ENCODE assay signal across 36 cellular contexts in the genomic region with DNA sequence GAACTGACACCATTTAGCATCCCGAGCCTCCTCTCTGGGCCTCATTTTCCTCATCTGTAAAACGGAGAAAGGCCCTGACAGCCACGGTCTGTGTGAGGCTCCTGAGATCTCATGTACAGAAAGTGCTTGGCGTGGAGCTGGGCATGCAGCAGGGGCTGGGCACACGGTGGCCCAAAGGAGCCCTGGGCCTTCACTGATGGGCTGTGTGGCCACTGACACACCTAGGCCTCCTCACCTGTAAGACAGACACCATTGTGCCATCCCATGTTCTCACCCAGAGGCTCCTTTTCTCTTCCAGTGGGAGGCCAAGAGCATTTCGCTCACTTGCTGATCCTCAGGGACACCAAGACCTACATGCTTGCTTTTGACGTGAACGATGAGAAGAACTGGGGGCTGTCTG. TPM values are rescaled to one million over a fixed set of nuclear protein-coding genes. Genes with fewer than 3 reads are reported as not detected.
DNase-seq lines count a peak whose midpoint lies in the region; ATAC-seq, FAIRE-seq and TF ChIP-seq lines count a peak whose summit lies in the region.
"Had no signal": no experiment of that assay in that cellular context is flagged by ENCODE, and none has a peak within 500 bp of the region (broad histone marks: within the 10 kb centered on the region; RNA-seq: fewer than 3 reads in every experiment).

No MANE protein-coding gene starts in this region.

- H3K36me3 Mint-ChIP-seq in chondrocyte (ENCODE audit: low read depth): no peaks in the 10 kb centered on the region
- H3K36me3 Mint-ChIP-seq: CD14-positive monocyte; CD8-positive, alpha-beta memory T cell; IgD-negative memory B cell had no signal

- H3K9ac ChIP-seq in kidney (ENCODE audit: low read length in 2 of 2): no peak overlapping the region

- TF ChIP-seq CTCF in GM13976 (IDR thresholded peaks at IDR 0.05; ENCODE audit: borderline replicate concordance, control extremely low read depth, extremely low read depth, insufficient read depth, missing control alignments): no peak
- no peak for TF ChIP-seq CTCF in chondrocyte (IDR thresholded peaks at IDR 0.05)
- TF ChIP-seq CTCF in kidney (IDR thresholded peaks at IDR 0.05; ENCODE audit: borderline replicate concordance, extremely low read depth, insufficient read depth): no peak
- no peak for TF ChIP-seq CTCF in neutrophil (IDR thresholded peaks at IDR 0.05)
- no peak for TF ChIP-seq CTCF in uterus (IDR thresholded peaks at IDR 0.05)

- no peaks in the 10 kb centered on the region for H3K4me1 ChIP-seq in kidney (ENCODE audit: control insufficient read depth in 1 of 2, insufficient read depth in 1 of 2, low read depth in 1 of 2, low read length in 2 of 2)
- H3K4me1 ChIP-seq in neutrophil (ENCODE audit: control insufficient read depth in 1 of 2, insufficient read depth in 1 of 2, low read depth in 1 of 2, low read length in 1 of 2): peaks cover 60 to 66% of the 10 kb centered on the region in 2 experiments
- no peaks in the 10 kb centered on the region for H3K4me1 ChIP-seq in uterus
- H3K4me1 ChIP-seq: BE2C had no signal

- no peaks in the 10 kb centered on the region for H3K4me1 Mint-ChIP-seq in chondrocyte (ENCODE audit: low read depth)
- H3K4me1 Mint-ChIP-seq: CD8-positive, alpha-beta memory T cell; GM23338; IgD-negative memory B cell had no signal

- H3K27me3 Mint-ChIP-seq in chondrocyte (ENCODE audit: low read depth): no peaks in the 10 kb centered on the region

- no peaks in the 10 kb centered on the region for H3K9me3 Mint-ChIP-seq in chondrocyte (ENCODE audit: low read depth)
- H3K9me3 Mint-ChIP-seq: CD8-positive, alpha-beta memory T cell; GM23338; IgD-negative memory B cell had no signal

- H3K36me3 ChIP-seq in kidney (ENCODE audit: control insufficient read depth in 1 of 2, insufficient read depth in 2 of 2, low read length in 2 of 2) (no peaks in the 10 kb centered on the region), neutrophil (peaks cover 6% of the 10 kb centered on the region), uterus (no peaks in the 10 kb centered on the region)
- H3K36me3 ChIP-seq: BE2C had no signal

- ATAC-seq in HG03439 (IDR thresholded peaks at IDR 0.05; ENCODE audit: unreplicated experiment): no peak
- no peak for ATAC-seq in GM18907 (IDR thresholded peaks at IDR 0.05; ENCODE audit: unreplicated experiment)
- ATAC-seq in GM21367 (IDR thresholded peaks at IDR 0.05; ENCODE audit: unreplicated experiment): no peak
- ATAC-seq: GM12878, GM23338, Panc1 had no signal

- in situ Hi-C loops in GM13976 (cut with MboI; ENCODE audit: low sequenced_read_pairs, unreplicated experiment): no loop called here

- H3K9me3 ChIP-seq in kidney (ENCODE audit: control insufficient read depth in 1 of 2, low read length in 2 of 2): no peaks in the 10 kb centered on the region
- no peaks in the 10 kb centered on the region for H3K9me3 ChIP-seq in neutrophil
- H3K9me3 ChIP-seq in uterus: no peaks in the 10 kb centered on the region
- H3K9me3 ChIP-seq: BE2C had no signal

- no peak overlapping the region for H3K27ac ChIP-seq in kidney (ENCODE audit: low read depth in 2 of 2, low read length in 2 of 2)
- peak overlapping the region; percentile 63 for H3K27ac ChIP-seq in neutrophil
- H3K27ac ChIP-seq in uterus: no peak overlapping the region
- H3K27ac ChIP-seq: RWPE1 had no signal

- intact Hi-C loops in kidney (cut with DNase I): no loop called here
- intact Hi-C loops in uterus (cut with DNase I; ENCODE audit: low total_unique reads): no loop called here

- H3K4me3 Mint-ChIP-seq in chondrocyte (ENCODE audit: unreplicated experiment): no peak overlapping the region
- H3K4me3 Mint-ChIP-seq: CD14-positive monocyte; CD8-positive, alpha-beta memory T cell; GM23338; IgD-negative memory B cell had no signal

- TF ChIP-seq POLR2A in uterus (IDR thresholded peaks at IDR 0.05): no peak

- H3K27me3 ChIP-seq in neutrophil (no peaks in the 10 kb centered on the region), uterus (no peaks in the 10 kb centered on the region)
- H3K27me3 ChIP-seq: BE2C had no signal

- FAIRE-seq in kidney (lab: Jason Lieb, UNC): no peak
- FAIRE-seq: GM12878 had no signal

- no peak overlapping the region for H3K27ac Mint-ChIP-seq in chondrocyte (ENCODE audit: unreplicated experiment)
- H3K27ac Mint-ChIP-seq: CD14-positive monocyte; CD8-positive, alpha-beta memory T cell; GM23338; IgD-negative memory B cell had no signal

- H3K4me3 ChIP-seq in kidney (ENCODE audit: low read length in 2 of 2): no peak overlapping the region
- H3K4me3 ChIP-seq in neutrophil (ENCODE audit: low read depth in 1 of 2, low read length in 1 of 2): peak overlapping the region; percentile 24 to 58
- H3K4me3 ChIP-seq in uterus: no peak overlapping the region
- H3K4me3 ChIP-seq: GM12878, GM23338 had no signal

- peak; percentile 75 for DNase-seq in GM13976 (ENCODE audit: low spot score)
- DNase-seq in chondrocyte (ENCODE audit: low spot score): peak; percentile 98
- peak; percentile 19 for DNase-seq in kidney
- no peak for DNase-seq in uterus
- DNase-seq: 8988T; ACHN; BE2C; CD8-positive, alpha-beta memory T cell; DMS 273 treated with DMSO at 0.1 percent for 48 hours; DMS79; EL; GDM1; HCEC 1CT; Kasumi-1; NCI-H1092 treated with DMSO at 0.1 percent for 48 hours; NCI-H1436; NCI-H187; NCI-H2107; NCI-H446 treated with DMSO at 0.1 percent for 48 hours; NCI-H526; NCI-H82; NK-92 treated with Interleukin-12 subunit alpha and Interleukin-12 subunit beta, amount 100 ng/mL, for 24 hours; SHP77 had no signal

RNA-seq across cellular contexts. Expression of a gene that starts 1.6 kb away (rescaled TPM):
- total RNA-seq in chondrocyte: not detected in 3 replicates
- not detected for total RNA-seq in kidney
- polyA plus RNA-seq in kidney (ENCODE audit: insufficient read depth, low read depth, low replicate concordance): 0.73 TPM
- total RNA-seq in uterus: 1 to 10 TPM in 2 of 4 donors, not detected in 2; 1.9 to 2.4 TPM
- total RNA-seq: CD8-positive, alpha-beta memory T cell; GM23338; OCI-LY7; SK-MEL-5 had no signal
- polyA plus RNA-seq: CD8-positive, alpha-beta memory T cell; GM12878; GM23338; IgD-negative memory B cell had no signal

RNA-seq across cellular contexts. Expression of a gene that starts 5.2 kb away (rescaled TPM):
- total RNA-seq in chondrocyte (not detected in 3 replicates), kidney (not detected), uterus (1 to 10 TPM in 1 of 4 donors, not detected in 3; 1.2 TPM)
- polyA plus RNA-seq in kidney (ENCODE audit: insufficient read depth, low read depth, low replicate concordance): not detected
- total RNA-seq: CD8-positive, alpha-beta memory T cell; M059J; OCI-LY7; SK-MEL-5 had no signal
- polyA plus RNA-seq: CD8-positive, alpha-beta memory T cell; GM12878; IgD-negative memory B cell had no signal

Comparison
In these comparisons a context has a peak if more than half of its experiments do, and no peak if none do; other contexts are left out.
1. DNase-seq: peak in GM13976 (single experiment), chondrocyte (single experiment) and kidney (single experiment); none in uterus (0 of 2).
2. H3K4me3 ChIP-seq: peak in neutrophil (2 of 2); none in kidney (0 of 2) and uterus (0 of 2).